ENCODE assay signal across 20 cellular contexts in genomic region chr6:73234732-73235131, GRCh38. TPM values are rescaled to one million over a fixed set of nuclear protein-coding genes. Genes with fewer than 3 reads are reported as not detected.
A peak's percentile ranks its signal among the peaks of the same experiment; 100 is the strongest.
DNase-seq lines count a peak whose midpoint lies in the region; ATAC-seq, FAIRE-seq and TF ChIP-seq lines count a peak whose summit lies in the region.
"Had no signal": no experiment of that assay in that cellular context is flagged by ENCODE, and none has a peak within 500 bp of the region (broad histone marks: within the 10 kb centered on the region; RNA-seq: fewer than 3 reads in every experiment).

No MANE protein-coding gene starts in this region.

- H3K4me2 ChIP-seq in A549 = peak overlapping the region; percentile 38

- DNase-seq in A549 (ENCODE audit: low read depth in 1 of 2, low spot score in 1 of 2) (peak; percentile 4 to 38), H4 (ENCODE audit: low spot score) (peak; percentile 34), RWPE2 (ENCODE audit: low spot score) (no peak), fibroblast of the aortic adventitia (ENCODE audit: low read depth) (peak; percentile 71), DMS53 treated with DMSO at 0.1 percent for 48 hours (lab: John Stamatoyannopoulos, UW; ENCODE audit: unreplicated experiment) (no peak), stomach (no peak)
- DNase-seq: activated naive CD8-positive, alpha-beta T cell treated with anti-CD3 and anti-CD28 coated beads, Interleukin-2, amount 10 ng/mL, durations not matched to agents 7 days and 5 days; activated T-cell treated with anti-CD3 and anti-CD28 coated beads for 4 hours; mesendoderm; NCI-H1105 treated with DMSO at 0.1 percent for 48 hours; nucleus accumbens; spleen; substantia nigra had no signal

- H3K27me3 ChIP-seq in RWPE2 (ENCODE audit: insufficient read depth, poor library complexity, severe bottlenecking) = no peaks in the 10 kb centered on the region
- no peaks in the 10 kb centered on the region for H3K27me3 ChIP-seq in stomach
- H3K27me3 ChIP-seq: spleen had no signal

- H3K4me3 ChIP-seq in A549 (no peak overlapping the region), RWPE2 (ENCODE audit: severe bottlenecking) (no peak overlapping the region), fibroblast of the aortic adventitia (ENCODE audit: low read depth, low read length) (no peak overlapping the region), stomach (no peak overlapping the region)
- H3K4me3 ChIP-seq: spleen had no signal

- no peak for TF ChIP-seq POLR2A in A549 (IDR thresholded peaks at IDR 0.05; ENCODE audit: low read length)
- TF ChIP-seq POLR2A in GM18505 (IDR thresholded peaks at IDR 0.05; ENCODE audit: borderline replicate concordance, extremely low read depth, insufficient read depth, insufficient read length) = no peak
- TF ChIP-seq POLR2A in stomach (IDR thresholded peaks at IDR 0.05) = no peak

- ATAC-seq in A549 (peak; percentile 60 to 61; a peak in 4 of 6 replicates), RWPE2 (ENCODE audit: low read depth) (peak; percentile 76), GM18517 (IDR thresholded peaks at IDR 0.05; ENCODE audit: unreplicated experiment) (no peak), GM18505 (IDR thresholded peaks at IDR 0.05; ENCODE audit: unreplicated experiment) (no peak)
- ATAC-seq: activated CD4-positive, CD25-positive, alpha-beta regulatory T cell treated with anti-CD3 and anti-CD28 coated beads, Interleukin-2, amount 50 U/mL, for 24 hours; HepG2 had no signal

- H3K36me3 ChIP-seq in RWPE2 (ENCODE audit: low read depth) (no peaks in the 10 kb centered on the region), stomach (no peaks in the 10 kb centered on the region)
- H3K36me3 ChIP-seq: spleen had no signal

- POLR2A ChIA-PET in A549 (lab: Yijun Ruan, JAX) = no interaction called here

- intact Hi-C loops in stomach (cut with DNase I; ENCODE audit: low total_unique reads) = no loop called here

- no peak for FAIRE-seq in A549 (lab: Jason Lieb, UNC)
- FAIRE-seq: A204.1, HepG2 had no signal

- TF ChIP-seq EP300 in A549 (IDR thresholded peaks at IDR 0.05) (no peak; a peak in 1 of 5 replicates), stomach (IDR thresholded peaks at IDR 0.05) (no peak)

- WGBS in A549 (ENCODE audit: missing lambda C conversion rate) = 9% methylated on average over 1 of the region's 1 CpG
- 81 to 96% (median 91%) methylated on average over 1 of the region's 1 CpG for WGBS in stomach, 5 donors

- no peak for TF ChIP-seq CTCF in A549 (IDR thresholded peaks at IDR 0.05)
- no peak for TF ChIP-seq CTCF in RWPE2 (IDR thresholded peaks at IDR 0.05; ENCODE audit: poor library complexity, severe bottlenecking)
- TF ChIP-seq CTCF in fibroblast of the aortic adventitia (IDR thresholded peaks at IDR 0.05; ENCODE audit: insufficient read depth, low read length) = no peak
- TF ChIP-seq CTCF in stomach (IDR thresholded peaks at IDR 0.05) = no peak

- H3K4me1 ChIP-seq in A549 = peaks cover 29% of the 10 kb centered on the region
- peaks cover 27% of the 10 kb centered on the region for H3K4me1 ChIP-seq in RWPE2 (ENCODE audit: insufficient read depth, poor library complexity, severe bottlenecking)
- H3K4me1 ChIP-seq in stomach = no peaks in the 10 kb centered on the region
- H3K4me1 ChIP-seq: spleen had no signal

- CTCF ChIA-PET in A549 (lab: Yijun Ruan, JAX) = no interaction called here

- H3K27ac ChIP-seq in A549 (peak overlapping the region; percentile 32 to 88; a peak in 4 of 6 replicates), RWPE2 (ENCODE audit: poor library complexity, severe bottlenecking) (peak overlapping the region; percentile 87), stomach (no peak overlapping the region)
- H3K27ac ChIP-seq: spleen had no signal

- H3K9me3 ChIP-seq in A549 (no peaks in the 10 kb centered on the region), RWPE2 (ENCODE audit: severe bottlenecking) (no peaks in the 10 kb centered on the region), stomach (no peaks in the 10 kb centered on the region)
- H3K9me3 ChIP-seq: spleen had no signal

- TF ChIP-seq RAD21 in A549 (conservative IDR thresholded peaks at IDR 0.05 in 1 of 2, IDR thresholded peaks at IDR 0.05 in 1 of 2) = no peak

TF ChIP-seq in A549, 52 proteins besides CTCF, POLR2A, EP300 and RAD21:
- peak; percentile 58; the same call in 1 of the 2 replicates for TF ChIP-seq GATA3 (IDR thresholded peaks at IDR 0.05; ENCODE audit: borderline replicate concordance)
- 0 out of 2 replicates have a peak, but pooled peaks have one; percentile 32 for TF ChIP-seq MAX (IDR thresholded peaks at IDR 0.05)
- TF ChIP-seq HES2 (IDR thresholded peaks at IDR 0.05) = 0 out of 2 replicates have a peak, but pooled peaks have one; percentile 39
- no peak for TF ChIP-seq ATOH8 (CRISPR knock-in tag; IDR thresholded peaks at IDR 0.05; ENCODE audit: low read depth)
- peak; percentile 81 for TF ChIP-seq JUNB (IDR thresholded peaks at IDR 0.05)
- peak; percentile 46 to 92; a peak in 3 of 4 replicates for TF ChIP-seq CEBPB (IDR thresholded peaks at IDR 0.05)
- peak; percentile 73 for TF ChIP-seq FOSL2 (IDR thresholded peaks at IDR 0.05)
- peak; percentile 79 for TF ChIP-seq FOSL2 (CRISPR knock-in tag; IDR thresholded peaks at IDR 0.05)
- TF ChIP-seq BHLHE40 (IDR thresholded peaks at IDR 0.05; ENCODE audit: low read depth, low read length) = no peak
- TF ChIP-seq EHMT2 (IDR thresholded peaks at IDR 0.05; ENCODE audit: low read depth) = no peak
- no peak for TF ChIP-seq JUN (IDR thresholded peaks at IDR 0.05)
- TF ChIP-seq ZSCAN20 (CRISPR knock-in tag; IDR thresholded peaks at IDR 0.05) = no peak
- TF ChIP-seq CBX2 (IDR thresholded peaks at IDR 0.05; ENCODE audit: borderline replicate concordance, low read depth) = no peak
- no peak for TF ChIP-seq MAZ (IDR thresholded peaks at IDR 0.05; ENCODE audit: borderline replicate concordance, low read depth, low read length)

RNA-seq across cellular contexts. Expression of gene KHDC1L, which starts 9.4 kb away (rescaled TPM):
- polyA plus RNA-seq in A549 (2011; rRNA removed) = 0.49 and 0.93 TPM in 2 replicates
- polyA plus RNA-seq in A549 (2012; cell fraction: cytosol; rRNA removed) = 0.48 and 0.62 TPM in 2 replicates
- 2.5 and 4.1 TPM in 2 replicates for polyA plus RNA-seq in A549 (2012; cell fraction: nucleus; rRNA removed)
- polyA plus RNA-seq in A549 (2017; fragmentation: RNase III; extraction: RNeasy Plus Mini Kit Qiagen cat#74134 plus additional on column Dnase treatment) = 0.31 TPM in 1 of 3 replicates, not detected in the others
- 0.63 TPM in 1 of 2 replicates, not detected in the other for polyA minus RNA-seq in A549 (2011; rRNA and poly(A)+ RNA removed)
- 1.3 TPM in 1 of 2 replicates, not detected in the other for total RNA-seq in H4 (2014; rRNA removed; shearing (Covaris generic))
- not detected in 2 replicates for total RNA-seq in fibroblast of the aortic adventitia (ENCODE audit: low replicate concordance)
- total RNA-seq in stomach = not detected
- under 1 TPM in 1 of 3 donors, not detected in 2; 0.23 TPM for polyA plus RNA-seq in stomach
- total RNA-seq: activated naive CD8-positive, alpha-beta T cell treated with anti-CD3 and anti-CD28 coated beads, Interleukin-2, amount 10 ng/mL, durations not matched to agents 7 days and 5 days; chondrocyte; epithelial cell of proximal tubule; HepG2; spleen had no signal
- polyA plus RNA-seq: HepG2, spleen had no signal

RNA-seq across cellular contexts. Expression of gene KHDC1, which starts 28.3 kb away (rescaled TPM):
- polyA plus RNA-seq in A549 (2011; rRNA removed) (5.2 and 6.4 TPM in 2 replicates), A549 (2017; fragmentation: RNase III; extraction: RNeasy Plus Mini Kit Qiagen cat#74134 plus additional on column Dnase treatment) (4.5 to 4.7 TPM (median 4.5 TPM) in 3 replicates), stomach (1 to 10 TPM in 1 of 3 donors, under 1 TPM in 2; 0.62 to 3.1 (median 0.76) TPM)
- 5.4 and 5.5 TPM in 2 replicates for polyA plus RNA-seq in A549 (2012; cell fraction: cytosol; rRNA removed)
- polyA plus RNA-seq in A549 (2012; cell fraction: nucleus; rRNA removed) = 8.8 and 11.9 TPM in 2 replicates
- polyA minus RNA-seq in A549 (2011; rRNA and poly(A)+ RNA removed) = 7.5 and 8.0 TPM in 2 replicates
- 5.2 and 5.5 TPM in 2 replicates for total RNA-seq in H4 (2014; rRNA removed; shearing (Covaris generic))
- total RNA-seq in fibroblast of the aortic adventitia (ENCODE audit: low replicate concordance) (0.16 and 4.5 TPM in 2 replicates), stomach (10 to 100 TPM in 1 of 5 donors, 1 to 10 TPM in 3, not detected in 1; 1.8 to 18.7 (median 3.5) TPM)
- total RNA-seq: HepG2 had no signal
- polyA plus RNA-seq: HepG2 had no signal

Comparison
In these comparisons a context has a peak if more than half of its experiments do, and no peak if none do; other contexts are left out.
1. ATAC-seq: peak in A549 (2 of 2) and RWPE2 (single experiment); none in GM18517 (single experiment) and GM18505 (single experiment).
2. DNase-seq: peak in A549 (2 of 2), H4 (single experiment) and fibroblast of the aortic adventitia (single experiment); none in RWPE2 (single experiment), DMS53 treated with DMSO at 0.1 percent for 48 hours (single experiment) and stomach (single experiment).
3. H3K27ac ChIP-seq: peak in A549 (2 of 2) and RWPE2 (single experiment); none in stomach (0 of 5).